12 cellular contexts compared by ENCODE assay signal in genomic region chr1:107934573-107934972, GRCh38. TPM values are rescaled to one million over a fixed set of nuclear protein-coding genes. Genes with fewer than 3 reads are reported as not detected.
DNase-seq lines count a peak whose midpoint lies in the region; ATAC-seq and TF ChIP-seq lines count a peak whose summit lies in the region.
"Had no signal": no experiment of that assay in that cellular context is flagged by ENCODE, and none has a peak within 500 bp of the region (broad histone marks: within the 10 kb centered on the region; RNA-seq: fewer than 3 reads in every experiment).

No MANE protein-coding gene starts in this region.

- CTCF ChIA-PET in activated CD8-positive, alpha-beta T cell treated with anti-CD3 and anti-CD28 coated beads, Interleukin-2, amount 10 ng/mL, durations not matched to agents 7 days and 5 days (lab: Charles Lee), result interaction anchor here (0.9 to 2.0 kb wide), 5 partner anchors 16 to 152 kb away, joined by 3 to 8 read pairs (median 4); no protein-coding TSS in a partner anchor

- ATAC-seq in HG02884 (IDR thresholded peaks at IDR 0.05; ENCODE audit: unreplicated experiment), result peak; percentile 23
- ATAC-seq in activated CD8-positive, alpha-beta T cell treated with anti-CD3 and anti-CD28 coated beads, Interleukin-2, amount 10 ng/mL, durations not matched to agents 7 days and 5 days, result no peak
- peak; percentile 45 to 62 for ATAC-seq in stimulated activated naive B cell treated with anti-CD40 and anti-IgM and Interleukin-4, amounts not matched to agents 10 μg/mL and 1 μg/mL and 100 μg/mL, for 72 hours (replicated peaks)

- POLR2A ChIA-PET in activated CD8-positive, alpha-beta T cell treated with anti-CD3 and anti-CD28 coated beads, Interleukin-2, amount 10 ng/mL, durations not matched to agents 7 days and 5 days (lab: Charles Lee), result no interaction called here

- H3K27ac Mint-ChIP-seq in activated CD8-positive, alpha-beta T cell treated with anti-CD3 and anti-CD28 coated beads, Interleukin-2, amount 10 ng/mL, durations not matched to agents 7 days and 5 days, result peak overlapping the region; percentile 8
- H3K27ac Mint-ChIP-seq in stimulated activated naive B cell treated with anti-CD40 and anti-IgM and Interleukin-4, amounts not matched to agents 10 μg/mL and 1 μg/mL and 100 μg/mL, for 72 hours, result peak overlapping the region; percentile 89
- no peak overlapping the region for H3K27ac Mint-ChIP-seq in progenitor cell of endocrine pancreas

- peaks cover 3% of the 10 kb centered on the region for H3K36me3 Mint-ChIP-seq in activated CD8-positive, alpha-beta T cell treated with anti-CD3 and anti-CD28 coated beads, Interleukin-2, amount 10 ng/mL, durations not matched to agents 7 days and 5 days (ENCODE audit: low read depth)
- peaks cover 0 to 2% of the 10 kb centered on the region in 2 donors for H3K36me3 Mint-ChIP-seq in stimulated activated naive B cell treated with anti-CD40 and anti-IgM and Interleukin-4, amounts not matched to agents 10 μg/mL and 1 μg/mL and 100 μg/mL, for 72 hours
- no peaks in the 10 kb centered on the region for H3K36me3 Mint-ChIP-seq in progenitor cell of endocrine pancreas (ENCODE audit: insufficient read depth)

- no peaks in the 10 kb centered on the region for H3K27me3 Mint-ChIP-seq in activated CD8-positive, alpha-beta T cell treated with anti-CD3 and anti-CD28 coated beads, Interleukin-2, amount 10 ng/mL, durations not matched to agents 7 days and 5 days (ENCODE audit: low read depth)
- no peaks in the 10 kb centered on the region for H3K27me3 Mint-ChIP-seq in stimulated activated naive B cell treated with anti-CD40 and anti-IgM and Interleukin-4, amounts not matched to agents 10 μg/mL and 1 μg/mL and 100 μg/mL, for 72 hours
- H3K27me3 Mint-ChIP-seq in progenitor cell of endocrine pancreas, result peaks cover 72% of the 10 kb centered on the region

- DNase-seq in activated T-cell treated with anti-CD3 and anti-CD28 coated beads for 24 hours (ENCODE audit: low read depth) (peak; percentile 7), progenitor cell of endocrine pancreas (ENCODE audit: low spot score, unreplicated experiment) (no peak), GM19240 (ENCODE audit: insufficient read length, low spot score) (no peak), cerebellum (ENCODE audit: low spot score) (no peak)
- DNase-seq in activated T-cell treated with anti-CD3 and anti-CD28 coated beads, Interleukin-2, amount 50 U/mL, for 1 hour, result no peak
- no peak for DNase-seq in activated CD8-positive, alpha-beta T cell treated with anti-CD3 and anti-CD28 coated beads, Interleukin-2, amount 10 ng/mL, durations not matched to agents 7 days and 5 days
- DNase-seq in stimulated activated naive B cell treated with anti-CD40 and anti-IgM and Interleukin-4, amounts not matched to agents 10 μg/mL and 1 μg/mL and 100 μg/mL, for 72 hours, result no peak
- DNase-seq: ACHN; NCI-H1930; small intestine; stimulated activated naive CD4-positive, alpha-beta T cell had no signal

- H3K4me1 Mint-ChIP-seq in activated CD8-positive, alpha-beta T cell treated with anti-CD3 and anti-CD28 coated beads, Interleukin-2, amount 10 ng/mL, durations not matched to agents 7 days and 5 days (ENCODE audit: low read depth), result peaks cover 41% of the 10 kb centered on the region
- H3K4me1 Mint-ChIP-seq in stimulated activated naive B cell treated with anti-CD40 and anti-IgM and Interleukin-4, amounts not matched to agents 10 μg/mL and 1 μg/mL and 100 μg/mL, for 72 hours, result peaks cover 39 to 64% of the 10 kb centered on the region in 2 donors
- H3K4me1 Mint-ChIP-seq in progenitor cell of endocrine pancreas (ENCODE audit: low read depth), result peaks cover 5% of the 10 kb centered on the region

- TF ChIP-seq CTCF in progenitor cell of endocrine pancreas (IDR thresholded peaks at IDR 0.05; ENCODE audit: unreplicated experiment), result no peak

- H3K9me3 Mint-ChIP-seq in activated CD8-positive, alpha-beta T cell treated with anti-CD3 and anti-CD28 coated beads, Interleukin-2, amount 10 ng/mL, durations not matched to agents 7 days and 5 days (ENCODE audit: insufficient read depth), result no peaks in the 10 kb centered on the region
- H3K9me3 Mint-ChIP-seq in stimulated activated naive B cell treated with anti-CD40 and anti-IgM and Interleukin-4, amounts not matched to agents 10 μg/mL and 1 μg/mL and 100 μg/mL, for 72 hours, result no peaks in the 10 kb centered on the region
- H3K9me3 Mint-ChIP-seq in progenitor cell of endocrine pancreas (ENCODE audit: low read depth), result peaks cover 2% of the 10 kb centered on the region

- peak overlapping the region; percentile 16 for H3K4me3 Mint-ChIP-seq in activated CD8-positive, alpha-beta T cell treated with anti-CD3 and anti-CD28 coated beads, Interleukin-2, amount 10 ng/mL, durations not matched to agents 7 days and 5 days
- peak overlapping the region; percentile 50 to 77 for H3K4me3 Mint-ChIP-seq in stimulated activated naive B cell treated with anti-CD40 and anti-IgM and Interleukin-4, amounts not matched to agents 10 μg/mL and 1 μg/mL and 100 μg/mL, for 72 hours
- no peak overlapping the region for H3K4me3 Mint-ChIP-seq in progenitor cell of endocrine pancreas (ENCODE audit: low read depth)

RNA-seq across cellular contexts. Expression of gene VAV3, which starts 30.4 kb away (rescaled TPM):
- 1 to 10 TPM; 5.2 to 6.9 TPM for total RNA-seq in activated CD8-positive, alpha-beta T cell treated with anti-CD3 and anti-CD28 coated beads, Interleukin-2, amount 10 ng/mL, durations not matched to agents 7 days and 5 days
- total RNA-seq in progenitor cell of endocrine pancreas (1.8 and 3.7 TPM in 2 replicates), cerebellum (19.5 TPM)
